In genomic region chr6:70369332-70369950, GRCh38 we compare ENCODE assay signal across 8 cellular contexts. TPM values are rescaled to one million over a fixed set of nuclear protein-coding genes. Genes with fewer than 3 reads are reported as not detected.
DNase-seq lines count a peak whose midpoint lies in the region; ATAC-seq lines count a peak whose summit lies in the region.

No MANE protein-coding gene starts in this region.

- H2BK12ac ChIP-seq in mesenchymal stem cell (ENCODE audit: low read length in 2 of 2) = no peak overlapping the region

- no peak overlapping the region for H3K9ac ChIP-seq in mesenchymal stem cell (ENCODE audit: low read length)

- no peak overlapping the region for H3K14ac ChIP-seq in mesenchymal stem cell (ENCODE audit: low read length in 2 of 2)

- no peak overlapping the region for H4K8ac ChIP-seq in mesenchymal stem cell (ENCODE audit: low read length)

- H3K18ac ChIP-seq in mesenchymal stem cell (ENCODE audit: low read depth in 1 of 2, low read length in 2 of 2) = no peak overlapping the region

- ATAC-seq in GM19035 (IDR thresholded peaks at IDR 0.05; ENCODE audit: unreplicated experiment) = peak; percentile 88
- peak; percentile 83 for ATAC-seq in HG03280 (IDR thresholded peaks at IDR 0.05; ENCODE audit: unreplicated experiment)

- no peak overlapping the region for H2AK5ac ChIP-seq in mesenchymal stem cell (ENCODE audit: low read length, severe bottlenecking)

- H3K4ac ChIP-seq in mesenchymal stem cell (ENCODE audit: low read depth in 1 of 2, low read length in 2 of 2) = no peak overlapping the region

- no peaks in the 10 kb centered on the region for H3K36me3 ChIP-seq in mesenchymal stem cell (ENCODE audit: control insufficient read depth in 1 of 2, insufficient read depth in 2 of 2, low read depth in 1 of 2, low read length in 2 of 2)

- no peak overlapping the region for H4K91ac ChIP-seq in mesenchymal stem cell (ENCODE audit: low read length)

- no peak overlapping the region for H2BK5ac ChIP-seq in mesenchymal stem cell (ENCODE audit: low read depth, low read length, poor library complexity, severe bottlenecking)

- H2AFZ ChIP-seq in mesenchymal stem cell (ENCODE audit: low read depth, low read length) = no peak overlapping the region

- H3K9me3 ChIP-seq in mesenchymal stem cell (ENCODE audit: control insufficient read depth, low read length) = no peaks in the 10 kb centered on the region

- H3K4me2 ChIP-seq in mesenchymal stem cell (ENCODE audit: low read length, poor library complexity, severe bottlenecking) = no peak overlapping the region

- WGBS in mesenchymal stem cell = 0% methylated on average over 4 of the region's 5 CpGs

- H3K23ac ChIP-seq in mesenchymal stem cell (ENCODE audit: low read length in 2 of 2) = no peak overlapping the region

- no peaks in the 10 kb centered on the region for H3K79me1 ChIP-seq in mesenchymal stem cell (replicated peaks; ENCODE audit: low read length, poor library complexity, severe bottlenecking)

- H2BK15ac ChIP-seq in mesenchymal stem cell (ENCODE audit: low read depth, poor library complexity, severe bottlenecking) = no peak overlapping the region

- no peak overlapping the region for H2BK120ac ChIP-seq in mesenchymal stem cell (ENCODE audit: low read depth, low read length)

- H3K4me3 ChIP-seq in mesenchymal stem cell (ENCODE audit: insufficient read depth in 1 of 2, low read depth in 1 of 2, low read length in 2 of 2) = no peak overlapping the region

- peak; percentile 68 for DNase-seq in CD1c-positive myeloid dendritic cell (ENCODE audit: extremely low spot score)
- DNase-seq in NCI-H526 treated with DMSO at 0.1 percent for 48 hours (lab: John Stamatoyannopoulos, UW) = peak; percentile 39
- peak; percentile 62 to 67 for DNase-seq in activated CD4-positive, alpha-beta T cell treated with anti-CD3 and anti-CD28 coated beads, Interleukin-2, amount 50 U/mL, for 48 hours
- peak; percentile 31 for DNase-seq in effector CD8-positive, alpha-beta T cell (lab: John Stamatoyannopoulos, UW)
- DNase-seq in mesenchymal stem cell = peak; percentile 64
- peak; percentile 25 to 48 for DNase-seq in stimulated activated CD8-positive, alpha-beta memory T cell treated with anti-CD3 and anti-CD28 coated beads, Interleukin-2, amount 100 ng/mL, for 48 hours (ENCODE audit: low read depth in 2 of 2)

- H3K4me1 ChIP-seq in mesenchymal stem cell (ENCODE audit: control insufficient read depth, insufficient read depth, low read depth, low read length) = peaks cover 5% of the 10 kb centered on the region

- H3K27me3 ChIP-seq in mesenchymal stem cell (ENCODE audit: control insufficient read depth in 1 of 2, insufficient read depth in 1 of 2, low read length in 2 of 2) = peaks cover 37 to 54% of the 10 kb centered on the region in 2 experiments

- no peak overlapping the region for H3K27ac ChIP-seq in mesenchymal stem cell (ENCODE audit: low read length, poor library complexity, severe bottlenecking)

RNA-seq across cellular contexts. Expression of gene FAM135A, which starts 43.9 kb away (rescaled TPM):
- 4.1 TPM for polyA plus RNA-seq in mesenchymal stem cell (2013, experiment 1 of 2)
- polyA plus RNA-seq in mesenchymal stem cell (2013, experiment 2 of 2) = 4.8 TPM
